19 cellular contexts compared by ENCODE assay signal in genomic region chr14:79411403-79412174, GRCh38.
"Had no signal": no experiment of that assay in that cellular context is flagged by ENCODE, and none has a peak within 500 bp of the region (broad histone marks: within the 10 kb centered on the region; RNA-seq: fewer than 3 reads in every experiment).

No MANE protein-coding gene starts in this region.

- H3K4me1 ChIP-seq: colonic mucosa, prostate gland, right atrium auricular region, suprapubic skin, vagina had no signal

- H3K4me2 ChIP-seq: neural progenitor cell had no signal

- ATAC-seq: left cardiac atrium; mucosa of descending colon; stimulated activated naive CD8-positive, alpha-beta T cell treated with anti-CD3 and anti-CD28 coated beads, Interleukin-15, amount 100 ng/mL, for 72 hours; WTC11 had no signal

- H3K27ac ChIP-seq: colonic mucosa, neural progenitor cell, prostate gland, right atrium auricular region, suprapubic skin, vagina had no signal

- H3K9me3 ChIP-seq: colonic mucosa, mucosa of descending colon, prostate gland, right atrium auricular region, suprapubic skin, vagina had no signal

- H3K36me3 ChIP-seq: colonic mucosa, neural progenitor cell, prostate gland, right atrium auricular region, suprapubic skin, vagina had no signal

- H3K9ac ChIP-seq: neural progenitor cell had no signal

- H3K27me3 ChIP-seq: colonic mucosa, neural progenitor cell, right atrium auricular region, suprapubic skin, vagina had no signal

- H2AFZ ChIP-seq: neural progenitor cell had no signal

- DNase-seq: activated CD4-positive, alpha-beta memory T cell treated with anti-CD3 and anti-CD28 coated beads for 36 hours; activated CD4-positive, alpha-beta T cell treated with anti-CD3 and anti-CD28 coated beads for 4 hours; activated naive CD8-positive, alpha-beta T cell treated with anti-CD3 and anti-CD28 coated beads, Interleukin-2, amount 10 ng/mL, durations not matched to agents 7 days and 5 days; activated T-cell treated with anti-CD3 and anti-CD28 coated beads for 4 hours; amygdala; central memory CD4-positive, alpha-beta T cell; colonic mucosa; left cardiac atrium; mesenchymal stem cell; mucosa of descending colon; naive B cell; stimulated activated CD4-positive, alpha-beta T cell treated with anti-CD3 and anti-CD28 coated beads, Interleukin-2, amount 100 ng/mL, for 24 hours; stimulated activated naive CD8-positive, alpha-beta T cell treated with anti-CD3 and anti-CD28 coated beads, Interleukin-15, amount 100 ng/mL, for 72 hours had no signal

- H3K4me3 ChIP-seq: colonic mucosa, mucosa of descending colon, neural progenitor cell, prostate gland, right atrium auricular region, suprapubic skin, vagina had no signal
